In the genomic region with DNA sequence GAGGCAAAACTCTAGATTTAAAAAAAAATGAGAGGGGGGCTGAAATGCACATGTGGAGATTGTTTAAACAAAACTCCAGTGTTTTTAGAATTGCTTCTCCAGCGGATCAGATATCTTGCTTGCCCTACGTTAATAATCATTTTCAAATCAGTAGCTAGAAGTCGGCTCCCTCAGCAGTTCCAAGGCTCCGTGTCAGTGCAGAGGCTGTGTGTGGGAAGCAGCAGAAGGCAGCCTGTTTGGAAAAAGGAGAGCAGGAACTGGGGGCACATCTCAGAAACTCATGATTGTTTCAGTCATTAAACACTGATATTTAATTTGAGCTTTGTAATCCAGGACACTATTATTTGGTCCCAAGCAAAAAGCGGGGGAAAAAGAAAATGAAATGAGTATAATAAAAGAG, we compare ENCODE assay signal across 23 cellular contexts. TPM values are rescaled to one million over a fixed set of nuclear protein-coding genes. Genes with fewer than 3 reads are reported as not detected.
"Had no signal": no experiment of that assay in that cellular context is flagged by ENCODE, and none has a peak within 500 bp of the region (broad histone marks: within the 10 kb centered on the region; RNA-seq: fewer than 3 reads in every experiment).

No MANE protein-coding gene starts in this region.

- H3K36me3 Mint-ChIP-seq: activated naive CD8-positive, alpha-beta T cell treated with anti-CD3 and anti-CD28 coated beads for 36 hours; immature natural killer cell; stimulated activated naive B cell treated with anti-CD40 and anti-IgM and Interleukin-4, amounts not matched to agents 10 μg/mL and 1 μg/mL and 100 μg/mL, for 72 hours had no signal

- H3K36me3 ChIP-seq: colonic mucosa, neutrophil, right atrium auricular region, thyroid gland, uterus had no signal

- H3K27ac ChIP-seq: body of pancreas, colonic mucosa, foreskin keratinocyte, neutrophil, right atrium auricular region, thyroid gland, uterus had no signal

- H3K4me1 Mint-ChIP-seq: immature natural killer cell had no signal

- H3K4me3 ChIP-seq: body of pancreas, colonic mucosa, lung, right atrium auricular region, thyroid gland, uterus had no signal

- ATAC-seq: body of pancreas; foreskin keratinocyte; left cardiac atrium; stimulated activated naive B cell treated with anti-CD40 and anti-IgM and Interleukin-4, amounts not matched to agents 10 μg/mL and 1 μg/mL and 100 μg/mL, for 72 hours had no signal

- H3K27me3 ChIP-seq: colonic mucosa, foreskin keratinocyte, right atrium auricular region, thyroid gland had no signal

- H3K27ac Mint-ChIP-seq: activated CD4-positive, alpha-beta T cell treated with anti-CD3 and anti-CD28 coated beads, Interleukin-2, amount 10 ng/mL, durations not matched to agents 7 days and 5 days; activated naive CD8-positive, alpha-beta T cell treated with anti-CD3 and anti-CD28 coated beads for 36 hours; immature natural killer cell; stimulated activated naive B cell treated with anti-CD40 and anti-IgM and Interleukin-4, amounts not matched to agents 10 μg/mL and 1 μg/mL and 100 μg/mL, for 72 hours had no signal

- FAIRE-seq: endothelial cell of umbilical vein had no signal

- H3K9me3 ChIP-seq: body of pancreas, colonic mucosa, neutrophil, thyroid gland, uterus had no signal

- DNase-seq: activated CD4-positive, alpha-beta T cell treated with anti-CD3 and anti-CD28 coated beads, Interleukin-2, amount 10 ng/mL, durations not matched to agents 7 days and 5 days; activated CD4-positive, CD25-positive, alpha-beta regulatory T cell; activated CD8-positive, alpha-beta memory T cell treated with anti-CD3 and anti-CD28 coated beads for 24 hours; activated gamma-delta T cell treated with Interleukin-2 at 50 U/mL for 16 hours; activated naive CD8-positive, alpha-beta T cell treated with anti-CD3 and anti-CD28 coated beads for 36 hours; central memory CD4-positive, alpha-beta T cell; colonic mucosa; effector CD4-positive, alpha-beta T cell; foreskin keratinocyte; glutamatergic neuron; immature natural killer cell; left cardiac atrium; posterior cingulate gyrus; stimulated activated CD4-positive, alpha-beta T cell treated with anti-CD3 and anti-CD28 coated beads, Interleukin-4, amount 100 ng/mL, for 1 hour; stimulated activated naive B cell treated with anti-CD40 and anti-IgM and Interleukin-4, amounts not matched to agents 10 μg/mL and 1 μg/mL and 100 μg/mL, for 72 hours; thyroid gland; uterus had no signal

- H3K9me3 Mint-ChIP-seq: activated CD4-positive, alpha-beta T cell treated with anti-CD3 and anti-CD28 coated beads, Interleukin-2, amount 10 ng/mL, durations not matched to agents 7 days and 5 days; activated naive CD8-positive, alpha-beta T cell treated with anti-CD3 and anti-CD28 coated beads for 36 hours; immature natural killer cell; stimulated activated naive B cell treated with anti-CD40 and anti-IgM and Interleukin-4, amounts not matched to agents 10 μg/mL and 1 μg/mL and 100 μg/mL, for 72 hours had no signal

- H3K4me3 Mint-ChIP-seq: activated CD4-positive, alpha-beta T cell treated with anti-CD3 and anti-CD28 coated beads, Interleukin-2, amount 10 ng/mL, durations not matched to agents 7 days and 5 days; activated naive CD8-positive, alpha-beta T cell treated with anti-CD3 and anti-CD28 coated beads for 36 hours; immature natural killer cell; stimulated activated naive B cell treated with anti-CD40 and anti-IgM and Interleukin-4, amounts not matched to agents 10 μg/mL and 1 μg/mL and 100 μg/mL, for 72 hours had no signal

- H3K4me1 ChIP-seq: colonic mucosa, right atrium auricular region, thyroid gland, uterus had no signal

RNA-seq across cellular contexts. Expression of a gene that starts 50.9 kb away (rescaled TPM):
- total RNA-seq: activated CD4-positive, alpha-beta T cell treated with anti-CD3 and anti-CD28 coated beads, Interleukin-2, amount 10 ng/mL, durations not matched to agents 7 days and 5 days; activated naive CD8-positive, alpha-beta T cell treated with anti-CD3 and anti-CD28 coated beads for 36 hours; colonic mucosa; endothelial cell of umbilical vein; foreskin keratinocyte; left cardiac atrium; right atrium auricular region; skeletal muscle tissue had no signal
- polyA plus RNA-seq: endothelial cell of umbilical vein, foreskin keratinocyte, immature natural killer cell had no signal
